In genomic region chr1:145027251-145027650, GRCh38 we compare ENCODE assay signal across 3 cellular contexts.
DNase-seq lines count a peak whose midpoint lies in the region; ATAC-seq, FAIRE-seq and TF ChIP-seq lines count a peak whose summit lies in the region.
"Not testable (repeated sequence)": the region's sequence is repeated elsewhere in the genome, so short reads cannot be mapped to it uniquely, and the experiment has no call there.

No MANE protein-coding gene starts in this region.

- not testable (repeated sequence) for H3K36me3 ChIP-seq in HepG2 (replicated peaks in 1 of 2; ENCODE audit: control insufficient read depth in 1 of 2, insufficient read depth in 2 of 2, low read length in 2 of 2); right lobe of liver

- DNase-seq in left lobe of liver (ENCODE audit: low spot score); HepG2 (ENCODE audit: low spot score); right lobe of liver: not testable (repeated sequence)

- H3K79me2 ChIP-seq in HepG2 (ENCODE audit: insufficient read depth, low read length), result not testable (repeated sequence)

- CTCF ChIA-PET in HepG2 (lab: Yijun Ruan, JAX; ENCODE audit: low intra/inter-chr PET ratio, low total read pairs), result not testable (repeated sequence)

- not testable (repeated sequence) for H3K27ac ChIP-seq in HepG2 (ENCODE audit: extremely low read length, insufficient read depth, low read length); right lobe of liver

- H3K4me3 ChIP-seq in HepG2 (replicated peaks in 1 of 3; ENCODE audit: insufficient read depth in 1 of 3, low read depth in 2 of 3, low read length in 3 of 3); right lobe of liver: not testable (repeated sequence)

- WGBS in HepG2 (ENCODE audit: low lambda C conversion rate), result no CpG with 5 or more reads among the region's 4 CpGs
- WGBS in right lobe of liver (ENCODE audit: insufficient coverage, low coverage, low lambda C conversion rate, missing lambda C conversion rate), result no CpG with 5 or more reads among the region's 4 CpGs

- not testable (repeated sequence) for TF ChIP-seq RAD21 in HepG2 (CRISPR knock-in tag; IDR thresholded peaks at IDR 0.05)

- in situ Hi-C loops in HepG2 (cut with HindIII; ENCODE audit: extremely low pct_ligation_motif_present, low pct_unique_long_range_greater_than_20kb), result not testable (repeated sequence)

- intact Hi-C loops in HepG2 (cut with micrococcal nuclease; ENCODE audit: unreplicated experiment); right lobe of liver (cut with DNase I): not testable (repeated sequence)

- not testable (repeated sequence) for TF ChIP-seq CTCF in HepG2 (CRISPR knock-in tag; IDR thresholded peaks at IDR 0.05); right lobe of liver (IDR thresholded peaks at IDR 0.05)

- H4K20me1 ChIP-seq in HepG2 (ENCODE audit: insufficient read depth, low read length), result not testable (repeated sequence)

- not testable (repeated sequence) for H2AFZ ChIP-seq in HepG2 (ENCODE audit: low read length)

- POLR2A ChIA-PET in HepG2 (lab: Yijun Ruan, JAX), result not testable (repeated sequence)

- FAIRE-seq in HepG2 (lab: Jason Lieb, UNC), result not testable (repeated sequence)

- not testable (repeated sequence) for TF ChIP-seq POLR2A in HepG2 (IDR thresholded peaks at IDR 0.05; ENCODE audit: insufficient read depth in 1 of 2, low read depth in 2 of 2, low read length in 2 of 2); right lobe of liver (IDR thresholded peaks at IDR 0.05)

- H3K9me3 ChIP-seq in HepG2 (ENCODE audit: low read length); right lobe of liver: not testable (repeated sequence)

- not testable (repeated sequence) for H3K4me1 ChIP-seq in HepG2 (ENCODE audit: insufficient read depth, low read length); right lobe of liver

- not testable (repeated sequence) for H3K9ac ChIP-seq in HepG2 (ENCODE audit: insufficient read depth, low read depth, low read length)

- peak; percentile 76 for ATAC-seq in left lobe of liver
- peak; percentile 38; the same call in 2 of the 3 replicates for ATAC-seq in HepG2
- ATAC-seq in right lobe of liver, result peak; percentile 66 to 90 (median 82)

- not testable (repeated sequence) for TF ChIP-seq EP300 in HepG2 (IDR thresholded peaks at IDR 0.05; ENCODE audit: low read depth in 2 of 2, low read length in 2 of 2); HepG2 (CRISPR knock-in tag; IDR thresholded peaks at IDR 0.05; ENCODE audit: borderline replicate concordance)

- not testable (repeated sequence) for H3K4me2 ChIP-seq in HepG2 (ENCODE audit: low read depth, low read length)

- not testable (repeated sequence) for H3K27me3 ChIP-seq in HepG2 (ENCODE audit: control insufficient read depth in 1 of 2, insufficient read depth in 2 of 2, low read length in 2 of 2); right lobe of liver

- BruUV-seq in HepG2 (replicated peaks; lab: Mats Ljungman, UMichigan), result not testable (repeated sequence)
